Comparison of ENCODE assay signal across 14 cellular contexts in the genomic region with DNA sequence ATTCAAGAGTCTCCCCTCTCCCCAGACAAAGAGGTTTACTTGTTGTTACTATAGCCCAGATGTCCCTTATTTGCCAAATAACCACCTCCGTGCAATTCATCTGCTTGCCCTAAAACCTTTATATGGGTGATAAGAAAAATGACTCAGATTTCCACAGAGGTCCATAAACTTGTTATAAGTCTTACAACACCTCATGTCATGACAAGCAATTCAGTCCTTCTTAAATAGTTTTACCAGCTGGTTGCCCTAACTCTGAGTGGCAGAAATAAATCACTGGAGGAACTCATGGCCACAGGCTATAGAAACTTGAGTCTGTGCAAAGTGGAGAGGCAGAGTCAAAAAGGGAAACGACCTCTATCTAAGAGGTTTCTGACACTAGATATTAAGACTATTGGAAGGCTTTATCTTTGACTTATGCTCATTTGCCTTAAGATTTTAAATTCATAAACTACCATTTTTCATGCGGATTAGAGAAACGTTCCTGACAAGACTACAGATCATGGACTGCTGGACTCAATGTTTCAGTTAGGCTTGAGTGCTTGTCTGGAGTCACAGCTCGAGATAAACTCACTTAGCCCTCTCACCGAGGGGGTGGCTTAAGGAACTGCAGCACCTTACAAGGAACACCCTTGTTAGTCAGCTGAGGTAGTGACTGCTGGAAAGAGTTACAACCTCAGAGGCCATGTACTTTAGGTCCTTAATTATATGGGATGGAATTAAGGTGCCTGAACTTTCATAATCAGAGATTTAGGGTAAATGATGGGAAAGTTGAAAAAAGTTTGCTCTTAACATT.
"Had no signal": no experiment of that assay in that cellular context is flagged by ENCODE, and none has a peak within 500 bp of the region (broad histone marks: within the 10 kb centered on the region; RNA-seq: fewer than 3 reads in every experiment).

No MANE protein-coding gene starts in this region.

- H3K9me3 ChIP-seq: esophagus muscularis mucosa, ovary, thoracic aorta, uterus had no signal

- H3K27ac ChIP-seq: esophagus muscularis mucosa, ovary, thoracic aorta had no signal

- H3K36me3 ChIP-seq: esophagus muscularis mucosa, ovary, thoracic aorta, uterus had no signal

- ATAC-seq: stimulated activated effector memory CD8-positive, alpha-beta T cell treated with anti-CD3 and anti-CD28 coated beads, Interleukin-12 subunit alpha, Interleukin-12 subunit beta, amount 100 ng/mL, for 72 hours had no signal

- H3K27me3 ChIP-seq: esophagus muscularis mucosa, ovary, uterus had no signal

- FAIRE-seq: astrocyte, colon, endometrium had no signal

- H3K4me3 ChIP-seq: esophagus muscularis mucosa, lung, ovary, thoracic aorta, uterus had no signal

- DNase-seq: activated CD4-positive, alpha-beta T cell treated with anti-CD3 and anti-CD28 coated beads, Interleukin-2, amount 50 U/mL, for 1 hour; activated naive CD4-positive, alpha-beta T cell treated with anti-CD3 and anti-CD28 coated beads for 36 hours; foreskin melanocyte; naive B cell; ovary; stimulated activated CD4-positive, alpha-beta T cell treated with anti-CD3 and anti-CD28 coated beads, Interleukin-12 subunit alpha, Interleukin-12 subunit beta, amount 100 ng/mL, for 4 hours; uterus had no signal

- H3K4me1 ChIP-seq: esophagus muscularis mucosa, uterus had no signal
